In the genomic region with DNA sequence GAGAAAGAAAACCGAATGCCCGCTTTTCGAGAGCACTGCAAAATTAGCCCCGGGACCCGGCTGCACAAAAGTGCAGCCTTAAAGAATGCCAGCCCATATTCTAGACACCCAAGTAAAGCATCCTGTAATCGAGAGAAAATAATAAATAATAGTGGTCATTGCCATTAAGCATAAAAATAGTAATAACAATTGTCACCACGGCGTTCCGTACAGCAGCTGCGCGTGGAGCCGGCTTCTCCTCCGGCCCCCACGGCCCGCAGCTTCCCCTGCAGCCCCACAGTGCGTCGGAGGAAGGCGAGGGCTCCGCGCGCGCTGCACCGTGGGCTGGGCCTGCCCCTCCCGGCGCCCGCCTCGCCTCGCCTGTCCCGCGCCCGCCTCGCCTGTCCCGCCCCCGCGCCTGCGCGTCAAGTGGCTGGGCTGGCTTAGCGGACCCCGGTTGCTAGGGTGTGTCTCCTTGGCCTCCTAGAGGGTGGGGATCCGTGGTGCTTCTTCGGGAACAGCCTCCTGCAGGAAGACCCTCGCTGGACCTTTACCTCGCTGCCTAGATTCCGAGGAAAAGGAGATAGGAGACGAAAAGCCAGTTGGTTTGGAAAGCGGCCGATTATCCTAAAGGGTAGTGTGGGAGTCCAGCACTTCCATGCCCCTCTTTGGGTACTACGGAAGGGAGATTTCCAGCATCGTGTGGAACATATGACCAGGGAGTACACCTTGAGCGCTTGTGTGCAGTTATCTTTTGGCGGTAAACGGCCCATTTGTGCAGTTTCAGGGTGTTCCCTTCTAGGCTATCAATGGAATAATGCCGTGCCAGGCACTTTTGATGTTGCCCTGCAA, we compare ENCODE assay signal across 8 cellular contexts. TPM values are rescaled to one million over a fixed set of nuclear protein-coding genes. Genes with fewer than 3 reads are reported as not detected.
DNase-seq lines count a peak whose midpoint lies in the region; ATAC-seq and TF ChIP-seq lines count a peak whose summit lies in the region.

A gene with protein sequence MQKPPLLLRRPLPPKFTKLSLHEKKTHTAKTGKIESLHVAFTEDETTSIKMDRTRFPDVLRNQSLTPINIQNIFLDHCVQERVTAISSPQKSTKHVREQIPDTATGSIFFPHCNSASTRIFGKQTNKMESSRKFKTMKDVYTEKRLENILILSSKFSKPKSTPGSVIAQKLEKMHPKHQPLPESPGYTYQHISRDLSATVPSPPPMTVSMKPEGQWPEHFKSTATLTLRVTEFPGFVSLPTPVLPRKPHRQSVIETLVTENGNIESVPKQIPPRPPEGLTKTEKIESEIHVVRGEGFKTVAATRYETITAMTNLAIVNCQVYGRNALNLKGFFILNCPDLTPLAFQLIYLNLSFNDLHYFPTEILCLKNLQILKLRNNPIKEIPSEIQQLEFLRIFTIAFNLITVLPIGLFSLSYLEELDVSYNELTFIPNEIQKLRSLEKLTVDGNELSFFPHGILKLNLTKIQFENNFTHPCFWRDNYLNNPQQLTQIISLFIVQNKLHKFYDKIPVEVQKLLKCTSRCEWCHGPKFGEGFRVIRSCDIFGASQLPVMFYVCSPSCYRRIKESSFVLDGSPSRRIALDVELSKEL (plus strand): TSS at position 408 of the 831 bp plus-strand sequence. CDS start 1,107 bp downstream, outside the sequence.

- intact Hi-C loops in PC-9 (cut with micrococcal nuclease; ENCODE audit: unreplicated experiment), result no loop called here

- no peaks in the 10 kb centered on the region for H3K9me2 ChIP-seq in PC-9 (ENCODE audit: insufficient read depth)

- H3K36me3 ChIP-seq in CD8-positive, alpha-beta memory T cell (ENCODE audit: insufficient read depth, low read length), result no peaks in the 10 kb centered on the region
- no peaks in the 10 kb centered on the region for H3K36me3 ChIP-seq in PC-9 (ENCODE audit: low read depth)

- H3K27me3 Mint-ChIP-seq in CD8-positive, alpha-beta memory T cell, result no peaks in the 10 kb centered on the region
- H3K27me3 Mint-ChIP-seq in nephron progenitor cell (ENCODE audit: low read depth, poor library complexity), result peaks cover 23% of the 10 kb centered on the region
- H3K27me3 Mint-ChIP-seq in stimulated activated naive CD8-positive, alpha-beta T cell treated with anti-CD3 and anti-CD28 coated beads, Interleukin-15, amount 100 ng/mL, for 72 hours, result no peaks in the 10 kb centered on the region

- H3K27me3 ChIP-seq in CD8-positive, alpha-beta memory T cell (ENCODE audit: insufficient read depth, low read length, poor library complexity, severe bottlenecking), result no peaks in the 10 kb centered on the region
- no peaks in the 10 kb centered on the region for H3K27me3 ChIP-seq in PC-9 (ENCODE audit: insufficient read depth, low read depth)

- no peaks in the 10 kb centered on the region for H3K79me2 ChIP-seq in PC-9 (ENCODE audit: low read depth)

- peak within 1 kb of the TSS; percentile 80 for H2AFZ ChIP-seq in PC-9

- H3K4me3 Mint-ChIP-seq in CD8-positive, alpha-beta memory T cell, result peak within 1 kb of the TSS; percentile 90 to 94 (median 92)
- H3K4me3 Mint-ChIP-seq in nephron progenitor cell, result peak within 1 kb of the TSS; percentile 88
- H3K4me3 Mint-ChIP-seq in stimulated activated naive CD8-positive, alpha-beta T cell treated with anti-CD3 and anti-CD28 coated beads, Interleukin-15, amount 100 ng/mL, for 72 hours, result peak within 1 kb of the TSS; percentile 84 to 97

- H3F3A ChIP-seq in PC-9 (ENCODE audit: insufficient read depth, low read depth), result peaks cover 8% of the 10 kb centered on the region; the same call in 1 of the 2 replicates

- no peaks in the 10 kb centered on the region for H4K20me1 ChIP-seq in PC-9 (ENCODE audit: insufficient read depth)

- peak within 1 kb of the TSS; percentile 78 to 98 (median 96) for H3K27ac Mint-ChIP-seq in CD8-positive, alpha-beta memory T cell
- no peak within 1 kb of the TSS for H3K27ac Mint-ChIP-seq in nephron progenitor cell
- H3K27ac Mint-ChIP-seq in stimulated activated naive CD8-positive, alpha-beta T cell treated with anti-CD3 and anti-CD28 coated beads, Interleukin-15, amount 100 ng/mL, for 72 hours, result peak within 1 kb of the TSS; percentile 55 to 94

- BruUV-seq in PC-9 (replicated peaks; lab: Mats Ljungman, UMichigan), result no TSS peak

- H3K4me1 ChIP-seq in CD8-positive, alpha-beta memory T cell (ENCODE audit: insufficient read depth, low read length), result peaks cover 16% of the 10 kb centered on the region
- peaks cover 19% of the 10 kb centered on the region; the same call in 1 of the 2 replicates for H3K4me1 ChIP-seq in PC-9 (replicated peaks; ENCODE audit: insufficient read depth)

- H3K4me3 ChIP-seq in CD8-positive, alpha-beta memory T cell (ENCODE audit: low read length), result peak within 1 kb of the TSS; percentile 79
- peak within 1 kb of the TSS; percentile 54 for H3K4me3 ChIP-seq in PC-9

- DNase-seq in CD8-positive, alpha-beta memory T cell, result peak; percentile 74 to 90 (median 81)
- peak in 1 of 2 experiments; percentile 61 for DNase-seq in PC-9
- peak; percentile 64 to 75 for DNase-seq in activated T-helper 1 cell treated with anti-CD3 and anti-CD28 coated beads, Interleukin-2, amount 50 U/mL, for 16 hours (ENCODE audit: low read depth in 1 of 2, low spot score in 1 of 2)
- DNase-seq in fibroblast of the conjunctiva (ENCODE audit: low read depth), result peak; percentile 26
- peak; percentile 86 for DNase-seq in nephron progenitor cell
- DNase-seq in stimulated activated naive CD8-positive, alpha-beta T cell treated with anti-CD3 and anti-CD28 coated beads, Interleukin-15, amount 100 ng/mL, for 72 hours, result peak; percentile 86

- no peaks in the 10 kb centered on the region for H3K9me3 Mint-ChIP-seq in CD8-positive, alpha-beta memory T cell
- peaks cover 20% of the 10 kb centered on the region for H3K9me3 Mint-ChIP-seq in nephron progenitor cell
- no peaks in the 10 kb centered on the region for H3K9me3 Mint-ChIP-seq in stimulated activated naive CD8-positive, alpha-beta T cell treated with anti-CD3 and anti-CD28 coated beads, Interleukin-15, amount 100 ng/mL, for 72 hours

- H3K36me3 Mint-ChIP-seq in CD8-positive, alpha-beta memory T cell, result peaks cover 0 to 4% (median 4%) of the 10 kb centered on the region in 3 donors
- no peaks in the 10 kb centered on the region for H3K36me3 Mint-ChIP-seq in nephron progenitor cell (ENCODE audit: low read depth)

- POLR2A ChIA-PET in CD8-positive, alpha-beta memory T cell (lab: Charles Lee), result interaction anchor here (0.9 to 1.6 kb wide), 6 partner anchors 10 to 160 kb away, joined by 3 to 7 read pairs (median 4); a partner anchor contains a TSS
- POLR2A ChIA-PET in PC-9 (lab: Charles Lee; ENCODE audit: unreplicated experiment), result interaction anchor here (0.7 kb wide), 1 partner anchor 283 kb away, joined by 3 read pairs; no protein-coding TSS in a partner anchor

- ATAC-seq in GM19372 (IDR thresholded peaks at IDR 0.05; ENCODE audit: low read depth, unreplicated experiment) (peak; percentile 88), HG03469 (IDR thresholded peaks at IDR 0.05; ENCODE audit: unreplicated experiment) (peak; percentile 85)
- ATAC-seq in stimulated activated naive CD8-positive, alpha-beta T cell treated with anti-CD3 and anti-CD28 coated beads, Interleukin-15, amount 100 ng/mL, for 72 hours, result peak; percentile 99

- CTCF ChIA-PET in CD8-positive, alpha-beta memory T cell (lab: Charles Lee), result interaction anchor here (0.9 to 1.9 kb wide), 11 partner anchors 9 to 86 kb away, joined by 3 to 11 read pairs (median 3); no protein-coding TSS in a partner anchor
- CTCF ChIA-PET in PC-9 (lab: Charles Lee), result no interaction called here

- TF ChIP-seq CTCF in PC-9 (conservative IDR thresholded peaks at IDR 0.05) (no peak), nephron progenitor cell (IDR thresholded peaks at IDR 0.05) (no peak)

- H3K4me2 ChIP-seq in PC-9, result peak within 1 kb of the TSS; percentile 80

- H3K4me1 Mint-ChIP-seq in CD8-positive, alpha-beta memory T cell, result peaks cover 19 to 38% (median 20%) of the 10 kb centered on the region in 3 donors
- peaks cover 13% of the 10 kb centered on the region for H3K4me1 Mint-ChIP-seq in nephron progenitor cell
- H3K4me1 Mint-ChIP-seq in stimulated activated naive CD8-positive, alpha-beta T cell treated with anti-CD3 and anti-CD28 coated beads, Interleukin-15, amount 100 ng/mL, for 72 hours, result peaks cover 19% of the 10 kb centered on the region

- H3K27ac ChIP-seq in CD8-positive, alpha-beta memory T cell (ENCODE audit: low read depth, low read length), result peak within 1 kb of the TSS; percentile 90
- no peak within 1 kb of the TSS for H3K27ac ChIP-seq in PC-9

- H3K9me3 ChIP-seq in CD8-positive, alpha-beta memory T cell (ENCODE audit: low read length), result no peaks in the 10 kb centered on the region
- no peaks in the 10 kb centered on the region for H3K9me3 ChIP-seq in PC-9 (ENCODE audit: insufficient read depth, low read depth)

RNA-seq across cellular contexts. Expression of the gene that starts here (rescaled TPM):
- under 1 TPM; 0.55 TPM for total RNA-seq in CD8-positive, alpha-beta memory T cell
- not detected for polyA plus RNA-seq in CD8-positive, alpha-beta memory T cell
- total RNA-seq in PC-9 (2021), result 0.28 TPM in 1 of 2 replicates, not detected in the other

Comparison
In these comparisons a context has a peak if more than half of its experiments do, and no peak if none do; other contexts are left out.
1. Peak in DNase-seq, H3K4me3 ChIP-seq and H3K27ac ChIP-seq in CD8-positive, alpha-beta memory T cell; RNA of the gene not detected or under 1 TPM.